In genomic region chr1:154955039-154955717, GRCh38 we compare ENCODE assay signal across 7 cellular contexts. TPM values are rescaled to one million over a fixed set of nuclear protein-coding genes. Genes with fewer than 3 reads are reported as not detected.
DNase-seq lines count a peak whose midpoint lies in the region; ATAC-seq, FAIRE-seq and TF ChIP-seq lines count a peak whose summit lies in the region.

No MANE protein-coding gene starts in this region.

- H3K27ac ChIP-seq in OCI-LY7 (ENCODE audit: low read depth, low read length, poor library complexity, severe bottlenecking): peak overlapping the region; percentile 87
- H3K27ac ChIP-seq in neutrophil: peak overlapping the region; percentile 95
- H3K27ac ChIP-seq in temporal lobe (ENCODE audit: low read depth, low read length): peak overlapping the region; percentile 91

- peak overlapping the region; percentile 94 for H3K4me3 Mint-ChIP-seq in activated T-helper 1 cell treated with anti-CD3 and anti-CD28 coated beads, Interleukin-12 subunit alpha, Interleukin-12 subunit beta, Interleukin-2, Interleukin-4 antibody, amounts not matched to agents 30 ng/mL and 10 ng/mL and 1 ng/mL, durations not matched to agents 14 hours and 24 hours and 36 hours

- no peak overlapping the region for H2AFZ ChIP-seq in OCI-LY7 (ENCODE audit: low read length)

- peak; percentile 85 for FAIRE-seq in GM18507 (lab: Jason Lieb, UNC)

- H3K4me2 ChIP-seq in OCI-LY7 (ENCODE audit: low read length): peak overlapping the region; percentile 85

- POLR2A ChIA-PET in OCI-LY7 (lab: Charles Lee): interaction anchor here (0.6 to 1.3 kb wide), 10 partner anchors 17 to 190 kb away, joined by 3 to 8 read pairs (median 4); partner anchors contain the start of genes FLAD1 and PMVK

- DNase-seq in GM18507 (ENCODE audit: extremely low spot score, insufficient read length, low read depth) (no peak), OCI-LY7 (ENCODE audit: low spot score) (peak; percentile 93), fibroblast of pulmonary artery (ENCODE audit: low read depth) (peak; percentile 88)
- peak; percentile 90 for DNase-seq in activated T-helper 1 cell treated with anti-CD3 and anti-CD28 coated beads, Interleukin-12 subunit alpha, Interleukin-12 subunit beta, Interleukin-2, Interleukin-4 antibody, amounts not matched to agents 30 ng/mL and 10 ng/mL and 1 ng/mL, durations not matched to agents 14 hours and 24 hours and 36 hours (ENCODE audit: low spot score)

- H3K36me3 Mint-ChIP-seq in activated T-helper 1 cell treated with anti-CD3 and anti-CD28 coated beads, Interleukin-12 subunit alpha, Interleukin-12 subunit beta, Interleukin-2, Interleukin-4 antibody, amounts not matched to agents 30 ng/mL and 10 ng/mL and 1 ng/mL, durations not matched to agents 14 hours and 24 hours and 36 hours (ENCODE audit: low read depth): peaks cover 18% of the 10 kb centered on the region

- peaks cover 37% of the 10 kb centered on the region for H3K79me2 ChIP-seq in OCI-LY7 (ENCODE audit: insufficient read depth, low read depth, low read length)

- H3K4me1 Mint-ChIP-seq in activated T-helper 1 cell treated with anti-CD3 and anti-CD28 coated beads, Interleukin-12 subunit alpha, Interleukin-12 subunit beta, Interleukin-2, Interleukin-4 antibody, amounts not matched to agents 30 ng/mL and 10 ng/mL and 1 ng/mL, durations not matched to agents 14 hours and 24 hours and 36 hours (ENCODE audit: low read depth): peaks cover 65% of the 10 kb centered on the region

- ATAC-seq in HG03159 (IDR thresholded peaks at IDR 0.05; ENCODE audit: unreplicated experiment): peak; percentile 49

- no peak for TF ChIP-seq CTCF in OCI-LY7 (conservative IDR thresholded peaks at IDR 0.05; ENCODE audit: low read length)
- TF ChIP-seq CTCF in fibroblast of pulmonary artery (IDR thresholded peaks at IDR 0.05; ENCODE audit: low read length, missing control alignments): no peak
- no peak for TF ChIP-seq CTCF in neutrophil (IDR thresholded peaks at IDR 0.05)

- H3K4me1 ChIP-seq in OCI-LY7 (ENCODE audit: insufficient read depth, low read length, poor library complexity, severe bottlenecking) (peaks cover 73% of the 10 kb centered on the region), neutrophil (ENCODE audit: control insufficient read depth in 1 of 2, insufficient read depth in 1 of 2, low read depth in 1 of 2, low read length in 1 of 2) (peaks cover 45 to 54% of the 10 kb centered on the region in 2 experiments)

- peak overlapping the region; percentile 100 for H3K27ac Mint-ChIP-seq in activated T-helper 1 cell treated with anti-CD3 and anti-CD28 coated beads, Interleukin-12 subunit alpha, Interleukin-12 subunit beta, Interleukin-2, Interleukin-4 antibody, amounts not matched to agents 30 ng/mL and 10 ng/mL and 1 ng/mL, durations not matched to agents 14 hours and 24 hours and 36 hours

- CTCF ChIA-PET in OCI-LY7 (lab: Charles Lee; ENCODE audit: unreplicated experiment): interaction anchor here (0.7 to 3.4 kb wide), 5 partner anchors 11 to 68 kb away, joined by 3 to 13 read pairs (median 4); partner anchors contain the start of gene FLAD1

- no peaks in the 10 kb centered on the region for H3K27me3 ChIP-seq in neutrophil

- H3K9me2 ChIP-seq in OCI-LY7 (ENCODE audit: insufficient read depth, low read length): no peaks in the 10 kb centered on the region

- TSS peak; percentile 11 for BruUV-seq in OCI-LY7 (replicated peaks; lab: Mats Ljungman, UMichigan)

- H3K9me3 ChIP-seq in OCI-LY7 (ENCODE audit: low read length): no peaks in the 10 kb centered on the region
- no peaks in the 10 kb centered on the region for H3K9me3 ChIP-seq in neutrophil

- H3K36me3 ChIP-seq in OCI-LY7 (ENCODE audit: insufficient read depth, low read length) (peaks cover 39% of the 10 kb centered on the region), neutrophil (peaks cover 28% of the 10 kb centered on the region)

- no peaks in the 10 kb centered on the region for H4K20me1 ChIP-seq in OCI-LY7 (ENCODE audit: insufficient read depth, low read length)

- H3K4me3 ChIP-seq in OCI-LY7 (ENCODE audit: low read depth, low read length, poor library complexity, severe bottlenecking) (peak overlapping the region; percentile 72), fibroblast of pulmonary artery (replicated peaks; ENCODE audit: low read depth, low read length) (peak overlapping the region; percentile 80), neutrophil (ENCODE audit: low read depth in 1 of 2, low read length in 1 of 2) (peak overlapping the region; percentile 78 to 83)

- H3K9me3 Mint-ChIP-seq in activated T-helper 1 cell treated with anti-CD3 and anti-CD28 coated beads, Interleukin-12 subunit alpha, Interleukin-12 subunit beta, Interleukin-2, Interleukin-4 antibody, amounts not matched to agents 30 ng/mL and 10 ng/mL and 1 ng/mL, durations not matched to agents 14 hours and 24 hours and 36 hours: no peaks in the 10 kb centered on the region

- intact Hi-C loops in OCI-LY7 (cut with micrococcal nuclease; ENCODE audit: unreplicated experiment): no loop called here
- intact Hi-C loops in activated T-helper 1 cell treated with anti-CD3 and anti-CD28 coated beads, Interleukin-12 subunit alpha, Interleukin-12 subunit beta, Interleukin-2, Interleukin-4 antibody, amounts not matched to agents 30 ng/mL and 10 ng/mL and 1 ng/mL, durations not matched to agents 14 hours and 24 hours and 36 hours (cut with micrococcal nuclease): loop anchor here (1.0 to 5.0 kb wide), 5 partner anchors 18 to 396 kb away; partner anchors contain the start of genes ADAR, CKS1B and UBE2Q1

- peaks cover 2% of the 10 kb centered on the region for H3K27me3 Mint-ChIP-seq in activated T-helper 1 cell treated with anti-CD3 and anti-CD28 coated beads, Interleukin-12 subunit alpha, Interleukin-12 subunit beta, Interleukin-2, Interleukin-4 antibody, amounts not matched to agents 30 ng/mL and 10 ng/mL and 1 ng/mL, durations not matched to agents 14 hours and 24 hours and 36 hours (ENCODE audit: insufficient read depth)

RNA-seq across cellular contexts. Expression of gene PBXIP1, which starts 0.7 kb away (rescaled TPM):
- 23.8 and 26.6 TPM in 2 replicates for total RNA-seq in OCI-LY7 (2014; rRNA removed; shearing (Covaris generic))
- total RNA-seq in OCI-LY7 (2022): 37.7 and 39.8 TPM in 2 replicates
- 25.1 and 27.9 TPM in 2 replicates for total RNA-seq in activated T-helper 1 cell treated with anti-CD3 and anti-CD28 coated beads, Interleukin-12 subunit alpha, Interleukin-12 subunit beta, Interleukin-2, Interleukin-4 antibody, amounts not matched to agents 30 ng/mL and 10 ng/mL and 1 ng/mL, durations not matched to agents 14 hours and 24 hours and 36 hours
- 17.2 TPM for total RNA-seq in temporal lobe

RNA-seq across cellular contexts. Expression of gene PYGO2, which starts 6.4 kb away (rescaled TPM):
- total RNA-seq in OCI-LY7 (2014; rRNA removed; shearing (Covaris generic)): 36.5 and 44.3 TPM in 2 replicates
- total RNA-seq in OCI-LY7 (2022) (47.3 and 53.1 TPM in 2 replicates), temporal lobe (10.1 TPM)
- 34.7 and 35.0 TPM in 2 replicates for total RNA-seq in activated T-helper 1 cell treated with anti-CD3 and anti-CD28 coated beads, Interleukin-12 subunit alpha, Interleukin-12 subunit beta, Interleukin-2, Interleukin-4 antibody, amounts not matched to agents 30 ng/mL and 10 ng/mL and 1 ng/mL, durations not matched to agents 14 hours and 24 hours and 36 hours

RNA-seq across cellular contexts. Expression of gene SHC1, which starts 15.4 kb away (rescaled TPM):
- 31.4 and 37.6 TPM in 2 replicates for total RNA-seq in OCI-LY7 (2014; rRNA removed; shearing (Covaris generic))
- 77.4 and 84.0 TPM in 2 replicates for total RNA-seq in OCI-LY7 (2022)
- 61.4 and 62.3 TPM in 2 replicates for total RNA-seq in activated T-helper 1 cell treated with anti-CD3 and anti-CD28 coated beads, Interleukin-12 subunit alpha, Interleukin-12 subunit beta, Interleukin-2, Interleukin-4 antibody, amounts not matched to agents 30 ng/mL and 10 ng/mL and 1 ng/mL, durations not matched to agents 14 hours and 24 hours and 36 hours
- 7.4 TPM for total RNA-seq in temporal lobe

RNA-seq across cellular contexts. Expression of gene PMVK, which starts 18.7 kb away (rescaled TPM):
- total RNA-seq in OCI-LY7 (2014; rRNA removed; shearing (Covaris generic)): 16.3 and 19.1 TPM in 2 replicates
- 45.9 and 54.0 TPM in 2 replicates for total RNA-seq in OCI-LY7 (2022)
- total RNA-seq in activated T-helper 1 cell treated with anti-CD3 and anti-CD28 coated beads, Interleukin-12 subunit alpha, Interleukin-12 subunit beta, Interleukin-2, Interleukin-4 antibody, amounts not matched to agents 30 ng/mL and 10 ng/mL and 1 ng/mL, durations not matched to agents 14 hours and 24 hours and 36 hours: 42.5 and 43.3 TPM in 2 replicates
- 13.5 TPM for total RNA-seq in temporal lobe

RNA-seq across cellular contexts. Expression of gene CKS1B, which starts 19.3 kb away (rescaled TPM):
- total RNA-seq in OCI-LY7 (2014; rRNA removed; shearing (Covaris generic)): 149 and 204 TPM in 2 replicates
- total RNA-seq in OCI-LY7 (2022) (230 and 260 TPM in 2 replicates), temporal lobe (11.8 TPM)
- 151 and 158 TPM in 2 replicates for total RNA-seq in activated T-helper 1 cell treated with anti-CD3 and anti-CD28 coated beads, Interleukin-12 subunit alpha, Interleukin-12 subunit beta, Interleukin-2, Interleukin-4 antibody, amounts not matched to agents 30 ng/mL and 10 ng/mL and 1 ng/mL, durations not matched to agents 14 hours and 24 hours and 36 hours
